ENCODE assay signal across 17 cellular contexts in the genomic region with DNA sequence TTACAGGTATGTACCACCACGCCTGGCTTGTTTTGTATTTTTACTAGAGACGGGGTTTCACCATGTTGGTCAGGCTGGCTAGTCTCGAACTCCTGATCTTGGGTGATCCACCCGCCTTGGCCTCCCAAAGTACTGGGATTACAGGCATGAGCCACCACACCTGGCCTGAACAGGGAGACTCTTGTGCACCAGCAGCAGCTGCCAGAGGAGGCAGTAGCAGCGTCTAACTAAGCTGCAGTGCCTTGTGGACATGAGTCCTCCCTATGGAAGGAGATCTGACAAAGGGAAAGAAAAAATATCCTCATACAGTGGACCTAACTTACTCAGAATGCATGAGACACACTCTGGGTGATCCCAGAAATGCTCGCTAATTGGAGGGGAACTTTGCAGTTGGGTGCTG.
"Had no signal": no experiment of that assay in that cellular context is flagged by ENCODE, and none has a peak within 500 bp of the region (broad histone marks: within the 10 kb centered on the region; RNA-seq: fewer than 3 reads in every experiment).

No MANE protein-coding gene starts in this region.

- H3K4me1 ChIP-seq: esophagus muscularis mucosa, pancreas, spleen, upper lobe of right lung had no signal

- DNase-seq: activated CD4-positive, CD25-positive, alpha-beta regulatory T cell treated with anti-CD3 and anti-CD28 coated beads, Interleukin-2, amount 50 U/mL, for 72 hours; activated gamma-delta T cell treated with Interleukin-2 at 50 U/mL for 16 hours; activated T-cell treated with anti-CD3 and anti-CD28 coated beads, Interleukin-2, amount 50 U/mL, for 72 hours; effector CD4-positive, alpha-beta T cell; heart right ventricle; naive thymus-derived CD8-positive, alpha-beta T cell; pancreas; sigmoid colon; spleen; stimulated activated naive B cell treated with anti-CD40 and anti-IgM and Interleukin-4, amounts not matched to agents 10 μg/mL and 1 μg/mL and 100 μg/mL, for 72 hours; T-helper 9 cell; upper lobe of right lung had no signal

- H3K9me3 ChIP-seq: esophagus muscularis mucosa, heart right ventricle, neutrophil, pancreas, sigmoid colon, spleen, thoracic aorta, upper lobe of right lung had no signal

- H3K36me3 ChIP-seq: esophagus muscularis mucosa, heart right ventricle, neutrophil, pancreas, sigmoid colon, spleen, thoracic aorta, upper lobe of right lung had no signal

- H3K36me3 Mint-ChIP-seq: activated naive CD4-positive, alpha-beta T cell treated with anti-CD3 and anti-CD28 coated beads, Interleukin-2, amount 50 U/mL, for 72 hours; memory B cell; naive thymus-derived CD8-positive, alpha-beta T cell; stimulated activated naive B cell treated with anti-CD40 and anti-IgM and Interleukin-4, amounts not matched to agents 10 μg/mL and 1 μg/mL and 100 μg/mL, for 72 hours had no signal

- H3K9me3 Mint-ChIP-seq: activated naive CD4-positive, alpha-beta T cell treated with anti-CD3 and anti-CD28 coated beads, Interleukin-2, amount 50 U/mL, for 72 hours; activated T-cell treated with anti-CD3 and anti-CD28 coated beads, Interleukin-2, amount 50 U/mL, for 72 hours; memory B cell; naive thymus-derived CD8-positive, alpha-beta T cell; stimulated activated naive B cell treated with anti-CD40 and anti-IgM and Interleukin-4, amounts not matched to agents 10 μg/mL and 1 μg/mL and 100 μg/mL, for 72 hours had no signal

- H3K27me3 ChIP-seq: esophagus muscularis mucosa, pancreas, sigmoid colon, upper lobe of right lung had no signal

- H3K4me3 ChIP-seq: esophagus muscularis mucosa, heart right ventricle, pancreas, sigmoid colon, spleen, thoracic aorta, upper lobe of right lung had no signal

- ATAC-seq: activated naive CD4-positive, alpha-beta T cell treated with anti-CD3 and anti-CD28 coated beads, Interleukin-2, amount 50 U/mL, for 72 hours; activated T-cell treated with anti-CD3 and anti-CD28 coated beads, Interleukin-2, amount 50 U/mL, for 72 hours; heart right ventricle; naive thymus-derived CD8-positive, alpha-beta T cell; pancreas; stimulated activated naive B cell treated with anti-CD40 and anti-IgM and Interleukin-4, amounts not matched to agents 10 μg/mL and 1 μg/mL and 100 μg/mL, for 72 hours; upper lobe of right lung had no signal

- H3K27ac ChIP-seq: esophagus muscularis mucosa, heart right ventricle, neutrophil, pancreas, sigmoid colon, spleen, thoracic aorta, upper lobe of right lung had no signal

- H3K4me3 Mint-ChIP-seq: activated T-cell treated with anti-CD3 and anti-CD28 coated beads, Interleukin-2, amount 50 U/mL, for 72 hours; memory B cell; naive thymus-derived CD8-positive, alpha-beta T cell; stimulated activated naive B cell treated with anti-CD40 and anti-IgM and Interleukin-4, amounts not matched to agents 10 μg/mL and 1 μg/mL and 100 μg/mL, for 72 hours had no signal

- H3K4me1 Mint-ChIP-seq: memory B cell; naive thymus-derived CD8-positive, alpha-beta T cell had no signal

- H3K27ac Mint-ChIP-seq: activated naive CD4-positive, alpha-beta T cell treated with anti-CD3 and anti-CD28 coated beads, Interleukin-2, amount 50 U/mL, for 72 hours; activated T-cell treated with anti-CD3 and anti-CD28 coated beads, Interleukin-2, amount 50 U/mL, for 72 hours; memory B cell; naive thymus-derived CD8-positive, alpha-beta T cell; stimulated activated naive B cell treated with anti-CD40 and anti-IgM and Interleukin-4, amounts not matched to agents 10 μg/mL and 1 μg/mL and 100 μg/mL, for 72 hours had no signal
